ENCODE assay signal across 8 cellular contexts in the genomic region with DNA sequence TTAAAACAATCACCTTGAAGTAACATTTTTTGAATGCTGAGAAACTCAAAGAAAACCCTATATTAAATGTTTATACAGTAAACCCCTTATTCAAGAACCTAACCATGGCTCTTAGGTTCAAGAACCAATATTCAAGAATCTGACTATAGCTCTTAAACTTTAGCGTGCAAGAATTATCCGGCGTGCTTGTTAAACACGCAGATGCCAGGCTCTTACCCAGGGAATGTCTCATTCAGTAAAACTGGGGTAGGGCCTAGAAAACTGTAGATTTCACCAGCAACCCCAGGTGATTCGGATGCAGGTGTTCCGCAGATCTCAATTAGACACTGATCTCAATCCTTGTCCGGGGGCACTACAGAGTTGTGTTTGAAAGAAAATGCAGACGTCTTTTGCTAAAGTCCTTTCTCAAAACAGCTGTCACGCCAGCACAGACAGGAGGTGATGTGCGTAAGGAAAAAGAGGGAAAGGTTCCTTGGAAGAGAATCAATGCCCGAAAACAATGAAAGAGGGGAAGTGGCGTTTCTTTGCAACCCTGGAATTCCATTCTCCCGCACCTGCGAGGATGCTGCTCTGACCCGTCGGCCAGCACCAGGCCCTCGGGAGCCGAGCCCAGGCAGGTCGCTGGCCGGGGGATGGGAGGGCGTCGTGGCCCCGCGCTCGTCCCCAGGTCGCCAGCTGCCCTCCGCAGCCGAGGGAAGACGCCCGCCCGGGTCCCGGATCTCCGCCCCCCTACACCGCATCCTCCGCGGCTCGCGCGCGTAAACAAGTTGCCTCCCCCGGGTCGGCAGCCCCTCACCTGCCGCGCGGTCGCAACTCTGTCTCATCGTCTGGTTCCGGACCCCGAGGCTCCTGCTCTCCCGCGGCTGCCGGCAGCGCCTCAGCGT. TPM values are rescaled to one million over a fixed set of nuclear protein-coding genes. Genes with fewer than 3 reads are reported as not detected.
DNase-seq lines count a peak whose midpoint lies in the region; TF ChIP-seq lines count a peak whose summit lies in the region.

No MANE protein-coding gene starts in this region.

- H3K4me1 ChIP-seq in A673 (ENCODE audit: insufficient read depth, low read length, poor library complexity, severe bottlenecking): no peaks in the 10 kb centered on the region

- H3K27me3 ChIP-seq in A673 (replicated peaks; ENCODE audit: insufficient read depth, low read depth, low read length, poor library complexity): no peaks in the 10 kb centered on the region

- intact Hi-C loops in A673 (cut with micrococcal nuclease; ENCODE audit: unreplicated experiment): loop anchor here (2.0 kb wide), 1 partner anchor 30 kb away; no protein-coding TSS in a partner anchor

- TF ChIP-seq CTCF in A673 (conservative IDR thresholded peaks at IDR 0.05; ENCODE audit: low read depth, low read length): no peak

- CTCF ChIA-PET in A673 (lab: Charles Lee): no interaction called here

- no TSS peak for BruUV-seq in A673 (replicated peaks; lab: Mats Ljungman, UMichigan)

- H3K36me3 ChIP-seq in A673 (ENCODE audit: insufficient read depth, low read length, poor library complexity, severe bottlenecking): no peaks in the 10 kb centered on the region

- peak overlapping the region; percentile 82 for H3K4me3 ChIP-seq in A673 (ENCODE audit: low read depth, low read length, poor library complexity, severe bottlenecking)

- H3K27ac ChIP-seq in A673 (ENCODE audit: low read depth, low read length, poor library complexity, severe bottlenecking): peak overlapping the region; percentile 67

- POLR2A ChIA-PET in A673 (lab: Charles Lee; ENCODE audit: low non-redundant PET): no interaction called here

- H3K9me3 ChIP-seq in A673 (ENCODE audit: low read depth, low read length, poor library complexity, severe bottlenecking): no peaks in the 10 kb centered on the region

- DNase-seq in A673 (ENCODE audit: low spot score) (peak; percentile 8), GM19238 (ENCODE audit: insufficient read length, low spot score) (peak; percentile 17), HuH-7 (ENCODE audit: low spot score) (peak; percentile 15), mesenteric fat pad (ENCODE audit: low spot score) (peak; percentile 90), NOMO-1 (lab: John Stamatoyannopoulos, UW; ENCODE audit: unreplicated experiment in 2 of 2) (no peak)
- peak; percentile 31 to 37 for DNase-seq in activated CD4-positive, alpha-beta T cell treated with anti-CD3 and anti-CD28 coated beads, Interleukin-2, amount 50 U/mL, for 4 hours
- peak; percentile 24 for DNase-seq in effector CD8-positive, alpha-beta T cell (lab: John Stamatoyannopoulos, UW)
- DNase-seq in stimulated activated CD8-positive, alpha-beta memory T cell treated with anti-CD3 and anti-CD28 coated beads, Interleukin-4, amount 100 ng/mL, for 1 hour (ENCODE audit: low read depth in 2 of 2, low spot score in 1 of 2): peak; percentile 11 to 12

RNA-seq across cellular contexts. Expression of a gene that starts 0.9 kb away (rescaled TPM):
- 5.1 and 6.7 TPM in 2 replicates for total RNA-seq in A673 (2021)
- total RNA-seq in mesenteric fat pad: 21.8 TPM

Comparison
In these comparisons a context has a peak if more than half of its experiments do, and no peak if none do; other contexts are left out.
1. DNase-seq: peak in A673 (single experiment), GM19238 (single experiment), HuH-7 (single experiment), activated CD4-positive, alpha-beta T cell treated with anti-CD3 and anti-CD28 coated beads, Interleukin-2, amount 50 U/mL, for 4 hours (2 of 2), effector CD8-positive, alpha-beta T cell (single experiment), mesenteric fat pad (single experiment) and stimulated activated CD8-positive, alpha-beta memory T cell treated with anti-CD3 and anti-CD28 coated beads, Interleukin-4, amount 100 ng/mL, for 1 hour (2 of 2); none in NOMO-1 (0 of 2).